8 cellular contexts compared by ENCODE assay signal in the genomic region with DNA sequence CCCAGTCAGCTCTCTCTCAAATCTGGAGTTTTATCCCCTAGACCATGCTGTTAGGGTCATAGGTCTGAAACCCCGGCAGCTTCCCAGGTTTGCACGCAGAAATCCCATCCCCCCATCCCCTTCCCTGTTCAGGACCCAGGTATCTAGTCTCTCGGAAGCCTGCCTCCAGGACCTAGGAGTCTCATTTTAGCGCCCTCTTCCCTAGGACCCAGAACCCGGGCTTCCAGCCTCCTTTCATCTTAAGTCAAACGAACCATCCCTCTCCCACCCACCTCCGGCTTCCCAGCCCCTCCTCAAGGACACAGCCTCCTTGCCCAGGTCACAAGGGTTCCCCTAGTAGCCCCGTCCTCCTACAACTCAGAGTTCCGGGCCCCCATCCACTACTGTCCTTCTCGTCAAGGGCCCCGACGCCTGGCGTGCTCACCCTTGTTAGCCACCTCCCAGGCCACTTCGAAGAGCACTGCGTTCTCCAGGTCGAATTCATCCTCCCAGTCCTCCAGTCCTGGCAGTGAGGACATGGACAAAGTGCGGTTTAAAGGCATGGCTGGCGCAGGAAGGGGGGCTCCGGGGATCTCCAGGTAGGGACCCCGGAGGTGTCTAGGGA. TPM values are rescaled to one million over a fixed set of nuclear protein-coding genes. Genes with fewer than 3 reads are reported as not detected.
DNase-seq lines count a peak whose midpoint lies in the region; ATAC-seq, FAIRE-seq and TF ChIP-seq lines count a peak whose summit lies in the region.

No MANE protein-coding gene starts in this region.

- H3K9me3 Mint-ChIP-seq in endothelial cell (ENCODE audit: unreplicated experiment), result no peaks in the 10 kb centered on the region
- no peaks in the 10 kb centered on the region for H3K9me3 Mint-ChIP-seq in natural killer cell treated with Interleukin-12 subunit alpha and Interleukin-12 subunit beta and Interleukin-15 and Interleukin-18, amount 100 ng/mL, for 72 hours

- ATAC-seq in GM19395 (IDR thresholded peaks at IDR 0.05; ENCODE audit: unreplicated experiment) (peak; percentile 13), HG03139 (IDR thresholded peaks at IDR 0.05; ENCODE audit: unreplicated experiment) (no peak)
- no peak for ATAC-seq in natural killer cell treated with Interleukin-12 subunit alpha and Interleukin-12 subunit beta and Interleukin-15 and Interleukin-18, amount 100 ng/mL, for 72 hours

- TF ChIP-seq CTCF in 22Rv1 (IDR thresholded peaks at IDR 0.05) (no peak), RWPE1 (conservative IDR thresholded peaks at IDR 0.05; ENCODE audit: low read depth) (no peak), endothelial cell (IDR thresholded peaks at IDR 0.05; ENCODE audit: unreplicated experiment) (no peak)

- FAIRE-seq in HTR-8/SVneo (lab: Jason Lieb, UNC), result no peak

- H3K4me3 Mint-ChIP-seq in endothelial cell (ENCODE audit: unreplicated experiment), result peak overlapping the region; percentile 97
- H3K4me3 Mint-ChIP-seq in natural killer cell treated with Interleukin-12 subunit alpha and Interleukin-12 subunit beta and Interleukin-15 and Interleukin-18, amount 100 ng/mL, for 72 hours, result peak overlapping the region; percentile 99

- DNase-seq in RWPE1 (ENCODE audit: low spot score) (no peak), endothelial cell (ENCODE audit: low spot score) (peak; percentile 13), HTR-8/SVneo (ENCODE audit: insufficient read length, low spot score) (no peak), EL (no peak)
- DNase-seq in natural killer cell treated with Interleukin-12 subunit alpha and Interleukin-12 subunit beta and Interleukin-15 and Interleukin-18, amount 100 ng/mL, for 72 hours (ENCODE audit: low spot score), result peak; percentile 63

- peaks cover 13% of the 10 kb centered on the region for H3K27me3 Mint-ChIP-seq in endothelial cell (ENCODE audit: unreplicated experiment)
- no peaks in the 10 kb centered on the region for H3K27me3 Mint-ChIP-seq in natural killer cell treated with Interleukin-12 subunit alpha and Interleukin-12 subunit beta and Interleukin-15 and Interleukin-18, amount 100 ng/mL, for 72 hours

- peak overlapping the region; percentile 72 for H3K27ac Mint-ChIP-seq in endothelial cell (ENCODE audit: unreplicated experiment)
- H3K27ac Mint-ChIP-seq in natural killer cell treated with Interleukin-12 subunit alpha and Interleukin-12 subunit beta and Interleukin-15 and Interleukin-18, amount 100 ng/mL, for 72 hours, result peak overlapping the region; percentile 95 to 96

- peaks cover 17% of the 10 kb centered on the region for H3K36me3 Mint-ChIP-seq in endothelial cell (ENCODE audit: low read depth, unreplicated experiment)
- H3K36me3 Mint-ChIP-seq in natural killer cell treated with Interleukin-12 subunit alpha and Interleukin-12 subunit beta and Interleukin-15 and Interleukin-18, amount 100 ng/mL, for 72 hours, result peaks cover 8% of the 10 kb centered on the region

- CTCF ChIA-PET in RWPE1 (lab: Yijun Ruan, JAX), result interaction anchor here (0.5 to 1.9 kb wide), 7 partner anchors 10 to 64 kb away, joined by 3 to 11 read pairs (median 4); no protein-coding TSS in a partner anchor

- H3K27ac ChIP-seq in 22Rv1 (peak overlapping the region; percentile 92), RWPE1 (peak overlapping the region; percentile 91)

- peaks cover 31% of the 10 kb centered on the region for H3K4me1 Mint-ChIP-seq in endothelial cell (ENCODE audit: unreplicated experiment)
- H3K4me1 Mint-ChIP-seq in natural killer cell treated with Interleukin-12 subunit alpha and Interleukin-12 subunit beta and Interleukin-15 and Interleukin-18, amount 100 ng/mL, for 72 hours (ENCODE audit: low read depth in 2 of 2), result peaks cover 34 to 41% of the 10 kb centered on the region in 2 donors

- POLR2A ChIA-PET in RWPE1 (lab: Yijun Ruan, JAX; ENCODE audit: low non-redundant PET), result interaction anchor here (0.5 to 1.5 kb wide), 5 partner anchors 12 to 120 kb away, joined by 3 to 9 read pairs (median 3); a partner anchor contains a TSS

RNA-seq across cellular contexts. Expression of a gene that starts 0.4 kb away (rescaled TPM):
- 45.7 TPM for total RNA-seq in endothelial cell (ENCODE audit: unreplicated experiment)
- total RNA-seq in natural killer cell treated with Interleukin-12 subunit alpha and Interleukin-12 subunit beta and Interleukin-15 and Interleukin-18, amount 100 ng/mL, for 72 hours, result 100 to 1,000 TPM in 1 of 2 donors, 10 to 100 TPM in 1; 85.7 to 119 TPM

RNA-seq across cellular contexts. Expression of a gene that starts 1.0 kb away (rescaled TPM):
- total RNA-seq in endothelial cell (ENCODE audit: unreplicated experiment), result 80.6 TPM
- 100 to 1,000 TPM; 101 to 173 TPM for total RNA-seq in natural killer cell treated with Interleukin-12 subunit alpha and Interleukin-12 subunit beta and Interleukin-15 and Interleukin-18, amount 100 ng/mL, for 72 hours

RNA-seq across cellular contexts. Expression of a gene that starts 24.2 kb away (rescaled TPM):
- total RNA-seq in endothelial cell (ENCODE audit: unreplicated experiment), result 1.4 TPM
- total RNA-seq in natural killer cell treated with Interleukin-12 subunit alpha and Interleukin-12 subunit beta and Interleukin-15 and Interleukin-18, amount 100 ng/mL, for 72 hours, result not detected

RNA-seq across cellular contexts. Expression of a gene that starts 27.6 kb away (rescaled TPM):
- total RNA-seq in endothelial cell (ENCODE audit: unreplicated experiment), result 1,109 TPM
- total RNA-seq in natural killer cell treated with Interleukin-12 subunit alpha and Interleukin-12 subunit beta and Interleukin-15 and Interleukin-18, amount 100 ng/mL, for 72 hours, result 1,000 to 10,000 TPM; 1,643 to 2,467 TPM

RNA-seq across cellular contexts. Expression of a gene that starts 31.5 kb away (rescaled TPM):
- total RNA-seq in endothelial cell (ENCODE audit: unreplicated experiment), result not detected
- not detected for total RNA-seq in natural killer cell treated with Interleukin-12 subunit alpha and Interleukin-12 subunit beta and Interleukin-15 and Interleukin-18, amount 100 ng/mL, for 72 hours

Comparison
In these comparisons a context has a peak if more than half of its experiments do, and no peak if none do; other contexts are left out.
1. DNase-seq: peak in endothelial cell (single experiment) and natural killer cell treated with Interleukin-12 subunit alpha and Interleukin-12 subunit beta and Interleukin-15 and Interleukin-18, amount 100 ng/mL, for 72 hours (single experiment); none in RWPE1 (single experiment), HTR-8/SVneo (single experiment) and EL (single experiment).